In genomic region chr2:164388511-164388910, GRCh38 we compare ENCODE assay signal across 9 cellular contexts.
DNase-seq lines count a peak whose midpoint lies in the region; ATAC-seq and TF ChIP-seq lines count a peak whose summit lies in the region.
"Had no signal": no experiment of that assay in that cellular context is flagged by ENCODE, and none has a peak within 500 bp of the region (broad histone marks: within the 10 kb centered on the region; RNA-seq: fewer than 3 reads in every experiment).

No MANE protein-coding gene starts in this region.

- TF ChIP-seq CTCF in retinal pigment epithelial cell (conservative IDR thresholded peaks at IDR 0.05; ENCODE audit: low read depth, low read length): no peak

- ATAC-seq in GM19395 (IDR thresholded peaks at IDR 0.05; ENCODE audit: unreplicated experiment): peak; percentile 83
- ATAC-seq in HG03354 (IDR thresholded peaks at IDR 0.05; ENCODE audit: poor library complexity, severe bottlenecking, unreplicated experiment): peak; percentile 85
- no peak for ATAC-seq in activated T-cell treated with anti-CD3 and anti-CD28 coated beads, Interleukin-2, amount 50 U/mL, for 72 hours (replicated peaks in 1 of 2)

- H3K4me3 ChIP-seq in retinal pigment epithelial cell (ENCODE audit: low read length): peak overlapping the region; percentile 22

- no peak overlapping the region for H3K4me3 Mint-ChIP-seq in activated T-cell treated with anti-CD3 and anti-CD28 coated beads, Interleukin-2, amount 50 U/mL, for 72 hours
- H3K4me3 Mint-ChIP-seq: nephron had no signal

- H3K4me1 Mint-ChIP-seq in activated T-cell treated with anti-CD3 and anti-CD28 coated beads, Interleukin-2, amount 50 U/mL, for 72 hours (ENCODE audit: low read depth): no peaks in the 10 kb centered on the region
- H3K4me1 Mint-ChIP-seq: nephron had no signal

- H3K27me3 Mint-ChIP-seq in activated T-cell treated with anti-CD3 and anti-CD28 coated beads, Interleukin-2, amount 50 U/mL, for 72 hours (ENCODE audit: low read depth): no peaks in the 10 kb centered on the region

- peak; percentile 5 for DNase-seq in brain pericyte (ENCODE audit: low read depth, low spot score)
- peak; percentile 87 for DNase-seq in retinal pigment epithelial cell (ENCODE audit: low read depth)
- DNase-seq in effector CD4-positive, alpha-beta T cell: no peak
- DNase-seq in OCI-M2 (lab: John Stamatoyannopoulos, UW; ENCODE audit: unreplicated experiment): no peak
- no peak for DNase-seq in activated T-cell treated with anti-CD3 and anti-CD28 coated beads, Interleukin-2, amount 50 U/mL, for 72 hours
- no peak for DNase-seq in D341Med (ENCODE audit: low spot score)

- H3K9me3 Mint-ChIP-seq in activated T-cell treated with anti-CD3 and anti-CD28 coated beads, Interleukin-2, amount 50 U/mL, for 72 hours: no peaks in the 10 kb centered on the region
- H3K9me3 Mint-ChIP-seq: nephron had no signal

- H3K27ac Mint-ChIP-seq in activated T-cell treated with anti-CD3 and anti-CD28 coated beads, Interleukin-2, amount 50 U/mL, for 72 hours: no peak overlapping the region
- H3K27ac Mint-ChIP-seq: nephron had no signal

- no peaks in the 10 kb centered on the region for H3K36me3 Mint-ChIP-seq in activated T-cell treated with anti-CD3 and anti-CD28 coated beads, Interleukin-2, amount 50 U/mL, for 72 hours (ENCODE audit: insufficient read depth in 2 of 2)

Comparison
In these comparisons a context has a peak if more than half of its experiments do, and no peak if none do; other contexts are left out.
1. ATAC-seq: peak in GM19395 (single experiment) and HG03354 (single experiment); none in activated T-cell treated with anti-CD3 and anti-CD28 coated beads, Interleukin-2, amount 50 U/mL, for 72 hours (0 of 2).
2. DNase-seq: peak in brain pericyte (single experiment) and retinal pigment epithelial cell (single experiment); none in effector CD4-positive, alpha-beta T cell (single experiment), OCI-M2 (single experiment), activated T-cell treated with anti-CD3 and anti-CD28 coated beads, Interleukin-2, amount 50 U/mL, for 72 hours (0 of 2) and D341Med (single experiment).